In genomic region chr18:23939366-23939765, GRCh38 we compare ENCODE assay signal across 1 cellular context.
TF ChIP-seq lines count a peak whose summit lies in the region.

No MANE protein-coding gene starts in this region.

TF ChIP-seq in GM12878, 131 proteins besides CTCF, POLR2A, EP300 and RAD21 (continued from another document):
- TF ChIP-seq, protein P1, sequence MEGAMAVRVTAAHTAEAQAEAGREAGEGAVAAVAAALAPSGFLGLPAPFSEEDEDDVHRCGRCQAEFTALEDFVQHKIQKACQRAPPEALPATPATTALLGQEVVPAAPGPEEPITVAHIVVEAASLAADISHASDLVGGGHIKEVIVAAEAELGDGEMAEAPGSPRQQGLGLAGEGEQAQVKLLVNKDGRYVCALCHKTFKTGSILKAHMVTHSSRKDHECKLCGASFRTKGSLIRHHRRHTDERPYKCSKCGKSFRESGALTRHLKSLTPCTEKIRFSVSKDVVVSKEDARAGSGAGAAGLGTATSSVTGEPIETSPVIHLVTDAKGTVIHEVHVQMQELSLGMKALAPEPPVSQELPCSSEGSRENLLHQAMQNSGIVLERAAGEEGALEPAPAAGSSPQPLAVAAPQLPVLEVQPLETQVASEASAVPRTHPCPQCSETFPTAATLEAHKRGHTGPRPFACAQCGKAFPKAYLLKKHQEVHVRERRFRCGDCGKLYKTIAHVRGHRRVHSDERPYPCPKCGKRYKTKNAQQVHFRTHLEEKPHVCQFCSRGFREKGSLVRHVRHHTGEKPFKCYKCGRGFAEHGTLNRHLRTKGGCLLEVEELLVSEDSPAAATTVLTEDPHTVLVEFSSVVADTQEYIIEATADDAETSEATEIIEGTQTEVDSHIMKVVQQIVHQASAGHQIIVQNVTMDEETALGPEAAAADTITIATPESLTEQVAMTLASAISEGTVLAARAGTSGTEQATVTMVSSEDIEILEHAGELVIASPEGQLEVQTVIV (IDR thresholded peaks at IDR 0.05; ENCODE audit: borderline replicate concordance, partially characterized antibody): no peak
- TF ChIP-seq EED (IDR thresholded peaks at IDR 0.05; ENCODE audit: low read depth): peak; percentile 64
- no peak for TF ChIP-seq EGR1 (IDR thresholded peaks at IDR 0.05; ENCODE audit: borderline replicate concordance in 1 of 2, low read depth in 2 of 2, low read length in 2 of 2)
- 0 out of 2 replicates have a peak, but pooled peaks have one; percentile 5 for TF ChIP-seq JUNB (IDR thresholded peaks at IDR 0.05)
